In the genomic region with DNA sequence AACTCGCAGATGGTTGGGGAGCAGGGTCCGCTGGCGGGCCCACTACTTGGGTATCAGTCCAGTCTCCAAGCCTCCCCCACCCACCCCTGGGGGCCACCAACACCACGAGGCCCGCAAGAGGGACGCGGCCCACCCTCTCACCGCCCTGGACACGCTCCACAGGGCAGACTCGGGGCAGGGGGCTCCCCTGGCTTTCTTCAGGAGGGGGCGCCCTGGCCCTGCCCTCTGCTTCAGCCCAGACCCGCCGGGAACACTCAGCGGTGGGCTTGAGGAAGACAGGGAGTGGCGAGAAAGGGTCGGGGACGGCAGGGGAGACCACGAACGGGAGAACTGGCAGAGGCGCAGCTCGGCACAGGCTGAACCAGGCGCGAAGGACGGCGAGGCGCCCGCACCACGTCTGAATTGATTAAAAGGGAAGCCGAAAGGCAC, we compare ENCODE assay signal across 8 cellular contexts. TPM values are rescaled to one million over a fixed set of nuclear protein-coding genes. Genes with fewer than 3 reads are reported as not detected.
DNase-seq lines count a peak whose midpoint lies in the region; ATAC-seq and TF ChIP-seq lines count a peak whose summit lies in the region.

No MANE protein-coding gene starts in this region.

- peak; percentile 42 for DNase-seq in NCI-H82 (lab: John Stamatoyannopoulos, UW)
- no peak for DNase-seq in NCI-H82 treated with DMSO at 0.1 percent for 48 hours (lab: John Stamatoyannopoulos, UW; ENCODE audit: unreplicated experiment)
- peak; percentile 16 for DNase-seq in RKO (ENCODE audit: low spot score)
- DNase-seq in ecto neural progenitor cell (ENCODE audit: low spot score), result peak; percentile 61
- no peak for DNase-seq in body of pancreas
- no peak for DNase-seq in NCI-H510A treated with DMSO at 0.1 percent for 48 hours (lab: John Stamatoyannopoulos, UW)

- H3K4me3 ChIP-seq in neutrophil (ENCODE audit: low read depth in 1 of 2, low read length in 1 of 2) (peak overlapping the region; percentile 61 to 95), body of pancreas (no peak overlapping the region)

- ATAC-seq in body of pancreas (no peak), HG03354 (IDR thresholded peaks at IDR 0.05; ENCODE audit: poor library complexity, severe bottlenecking, unreplicated experiment) (no peak)

- H3K27ac ChIP-seq in neutrophil (no peak overlapping the region), body of pancreas (no peak overlapping the region)

- H3K9me3 ChIP-seq in neutrophil (no peaks in the 10 kb centered on the region), body of pancreas (no peaks in the 10 kb centered on the region)

- H3K36me3 ChIP-seq in neutrophil (no peaks in the 10 kb centered on the region), body of pancreas (replicated peaks in 1 of 2; ENCODE audit: insufficient read depth in 1 of 2, low read depth in 2 of 2) (no peaks in the 10 kb centered on the region)

- intact Hi-C loops in body of pancreas (cut with DNase I), result no loop called here

- H3K4me1 ChIP-seq in neutrophil (ENCODE audit: control insufficient read depth in 1 of 2, insufficient read depth in 1 of 2, low read depth in 1 of 2, low read length in 1 of 2) (peaks cover 45 to 57% of the 10 kb centered on the region in 2 experiments), body of pancreas (peaks cover 35% of the 10 kb centered on the region)

- WGBS in body of pancreas, 2 donors, result 5 to 10% methylated on average over 19 to 29 of the region's 29 CpGs

- TF ChIP-seq POLR2A in body of pancreas (IDR thresholded peaks at IDR 0.05), result no peak

- H3K27me3 ChIP-seq in neutrophil, result peaks cover 100% of the 10 kb centered on the region
- H3K27me3 ChIP-seq in body of pancreas, result peaks cover 6 to 67% of the 10 kb centered on the region in 2 donors

- no peak for TF ChIP-seq CTCF in neutrophil (IDR thresholded peaks at IDR 0.05)
- TF ChIP-seq CTCF in body of pancreas (IDR thresholded peaks at IDR 0.05), result no peak

RNA-seq across cellular contexts. Expression of a gene that starts 1.6 kb away (rescaled TPM):
- 1 to 10 TPM in 1 of 2 donors, under 1 TPM in 1; 0.33 to 1.3 TPM for total RNA-seq in body of pancreas

Comparison
In these comparisons a context has a peak if more than half of its experiments do, and no peak if none do; other contexts are left out.
1. DNase-seq: peak in NCI-H82 (single experiment), RKO (single experiment) and ecto neural progenitor cell (single experiment); none in NCI-H82 treated with DMSO at 0.1 percent for 48 hours (single experiment), body of pancreas (0 of 4) and NCI-H510A treated with DMSO at 0.1 percent for 48 hours (single experiment).
2. H3K4me3 ChIP-seq: peak in neutrophil (2 of 2); none in body of pancreas (0 of 2).